Comparison of ENCODE assay signal across 27 cellular contexts in the genomic region with DNA sequence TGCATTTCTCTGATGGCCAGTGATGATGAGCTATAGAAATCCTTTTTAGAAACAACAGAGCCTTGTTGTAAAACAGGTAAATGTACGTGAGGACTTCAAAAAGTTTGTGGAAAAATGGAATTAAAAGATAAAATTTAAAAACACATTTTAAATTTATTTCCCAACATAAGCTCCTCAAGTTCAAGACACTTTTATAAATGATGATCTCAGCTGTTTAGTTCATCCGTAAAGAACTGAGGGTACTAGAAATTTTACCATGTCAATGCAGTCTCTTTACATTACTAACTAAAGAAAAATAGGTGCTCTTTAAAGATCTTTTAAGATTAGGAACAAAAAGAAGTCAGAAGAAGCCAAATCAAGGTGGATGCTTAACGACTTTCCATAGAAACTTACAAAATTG.
"Had no signal": no experiment of that assay in that cellular context is flagged by ENCODE, and none has a peak within 500 bp of the region (broad histone marks: within the 10 kb centered on the region; RNA-seq: fewer than 3 reads in every experiment).

No MANE protein-coding gene starts in this region.

- FAIRE-seq: colon, islet of Langerhans, keratinocyte had no signal

- H3K27ac Mint-ChIP-seq: mesothelial cell of epicardium had no signal

- H3K27me3 Mint-ChIP-seq: naive B cell had no signal

- H3K4me1 ChIP-seq: esophagus squamous epithelium, gastrocnemius medialis, heart right ventricle, left lung, lower lobe of right lung had no signal

- ATAC-seq: esophagus mucosa, gastrocnemius medialis, heart right ventricle, left cardiac atrium, left lung, left ventricle myocardium superior, lower lobe of right lung, mucosa of descending colon had no signal

- H3K4me3 Mint-ChIP-seq: mesothelial cell of epicardium, naive B cell had no signal

- DNase-seq: dermis blood vessel endothelial cell; dorsolateral prefrontal cortex; effector CD4-positive, alpha-beta T cell; effector memory CD4-positive, alpha-beta T cell; erythroblast; esophagus squamous epithelium; foreskin fibroblast; foreskin melanocyte; gastrocnemius medialis; glutamatergic neuron; head of caudate nucleus; heart right ventricle; hippocampal formation; left cardiac atrium; left lung; left ventricle myocardium superior; lower lobe of right lung; mesenchymal stem cell; mucosa of descending colon; naive B cell had no signal

- H3K27ac ChIP-seq: coronary artery, dorsolateral prefrontal cortex, epithelial cell of prostate, esophagus squamous epithelium, gastrocnemius medialis, heart right ventricle, left lung, lower lobe of right lung had no signal

- H3K4me3 ChIP-seq: coronary artery, dorsolateral prefrontal cortex, esophagus squamous epithelium, gastrocnemius medialis, heart right ventricle, left lung, lower lobe of right lung, mucosa of descending colon had no signal

- H3K9me3 ChIP-seq: esophagus squamous epithelium, gastrocnemius medialis, left lung, lower lobe of right lung, mucosa of descending colon had no signal
